Comparison of ENCODE assay signal across 15 cellular contexts in genomic region chr11:60717956-60718355, GRCh38. TPM values are rescaled to one million over a fixed set of nuclear protein-coding genes. Genes with fewer than 3 reads are reported as not detected.
A peak's percentile ranks its signal among the peaks of the same experiment; 100 is the strongest.
DNase-seq lines count a peak whose midpoint lies in the region; ATAC-seq and TF ChIP-seq lines count a peak whose summit lies in the region.
"Had no signal": no experiment of that assay in that cellular context is flagged by ENCODE, and none has a peak within 500 bp of the region (broad histone marks: within the 10 kb centered on the region; RNA-seq: fewer than 3 reads in every experiment).

No MANE protein-coding gene starts in this region.

- CTCF ChIA-PET in activated CD4-positive, alpha-beta T cell treated with anti-CD3 and anti-CD28 coated beads for 36 hours (lab: Charles Lee) = interaction anchor here (1.1 kb wide), 1 partner anchor 12 kb away, joined by 3 read pairs; no protein-coding TSS in a partner anchor
- CTCF ChIA-PET in IMR-90 (lab: Yijun Ruan, JAX) = no interaction called here

- no peak overlapping the region for H2AK5ac ChIP-seq in IMR-90 (ENCODE audit: low read depth, low read length)

- H2BK120ac ChIP-seq in IMR-90 (ENCODE audit: low read depth, low read length) = no peak overlapping the region

- H3K9me3 Mint-ChIP-seq in activated CD4-positive, alpha-beta T cell treated with anti-CD3 and anti-CD28 coated beads for 36 hours (ENCODE audit: low read depth) = no peaks in the 10 kb centered on the region
- no peaks in the 10 kb centered on the region for H3K9me3 Mint-ChIP-seq in effector memory CD8-positive, alpha-beta T cell
- H3K9me3 Mint-ChIP-seq in stimulated activated effector memory CD8-positive, alpha-beta T cell treated with anti-CD3 and anti-CD28 coated beads, Interleukin-12 subunit alpha, Interleukin-12 subunit beta, amount 100 ng/mL, for 72 hours = no peaks in the 10 kb centered on the region

- intact Hi-C loops in activated CD4-positive, alpha-beta T cell treated with anti-CD3 and anti-CD28 coated beads for 36 hours (cut with DNase I, micrococcal nuclease) = no loop called here
- intact Hi-C loops in IMR-90 (cut with micrococcal nuclease) = no loop called here

- no peak for TF ChIP-seq RAD21 in IMR-90 (IDR thresholded peaks at IDR 0.05; ENCODE audit: low read length)

- no peak overlapping the region for H4K5ac ChIP-seq in IMR-90 (ENCODE audit: low read depth, low read length)

- in situ Hi-C loops in IMR-90 (cut with MboI; ENCODE audit: low sequenced_read_pairs) = no loop called here

- H3K4ac ChIP-seq in IMR-90 (ENCODE audit: low read depth, low read length) = no peak overlapping the region

- no peaks in the 10 kb centered on the region for H3K36me3 Mint-ChIP-seq in activated CD4-positive, alpha-beta T cell treated with anti-CD3 and anti-CD28 coated beads for 36 hours (ENCODE audit: low read depth)
- H3K36me3 Mint-ChIP-seq in effector memory CD8-positive, alpha-beta T cell (ENCODE audit: insufficient read depth) = no peaks in the 10 kb centered on the region
- no peaks in the 10 kb centered on the region for H3K36me3 Mint-ChIP-seq in stimulated activated effector memory CD8-positive, alpha-beta T cell treated with anti-CD3 and anti-CD28 coated beads, Interleukin-12 subunit alpha, Interleukin-12 subunit beta, amount 100 ng/mL, for 72 hours

- no peak for TF ChIP-seq POLR2A in IMR-90 (IDR thresholded peaks at IDR 0.05; ENCODE audit: low read depth, low read length)

- dilution Hi-C loops in IMR-90 (cut with HindIII; ENCODE audit: low sequenced_read_pairs, unreplicated experiment) = no loop called here

- H3K9ac ChIP-seq in IMR-90 (ENCODE audit: low read depth, low read length) = no peak overlapping the region
- H3K9ac ChIP-seq: BLaER1 had no signal

- H3K36me3 ChIP-seq in IMR-90 (ENCODE audit: control insufficient read depth, insufficient read depth, low read length) (no peaks in the 10 kb centered on the region), WERI-Rb-1 (no peaks in the 10 kb centered on the region)
- H3K36me3 ChIP-seq: BLaER1 had no signal

- no peaks in the 10 kb centered on the region for H4K20me1 ChIP-seq in IMR-90 (ENCODE audit: insufficient read depth, low read length)
- H4K20me1 ChIP-seq: BLaER1 had no signal

- H2BK5ac ChIP-seq in IMR-90 (ENCODE audit: low read depth, low read length, poor library complexity, severe bottlenecking) = no peak overlapping the region

- no peak overlapping the region for H3K4me2 ChIP-seq in IMR-90 (ENCODE audit: low read depth, low read length)
- H3K4me2 ChIP-seq: BLaER1 had no signal

- no peak overlapping the region for H3K27ac ChIP-seq in IMR-90 (ENCODE audit: insufficient read depth, low read length)
- no peak overlapping the region for H3K27ac ChIP-seq in WERI-Rb-1
- H3K27ac ChIP-seq: 22Rv1, BLaER1 had no signal

- H4K91ac ChIP-seq in IMR-90 (ENCODE audit: insufficient read depth, low read depth, low read length) = no peak overlapping the region

- H3K23ac ChIP-seq in IMR-90 (ENCODE audit: low read depth, low read length) = no peak overlapping the region

- peak; percentile 15 for DNase-seq in activated CD4-positive, alpha-beta T cell treated with anti-CD3 and anti-CD28 coated beads for 36 hours
- DNase-seq in activated CD4-positive, alpha-beta T cell treated with anti-CD3 and anti-CD28 coated beads for 4 hours = no peak
- DNase-seq in IMR-90 = no peak
- peak; percentile 16 to 45 (median 21) for DNase-seq in effector memory CD8-positive, alpha-beta T cell
- peak in 1 of 2 donors; percentile 67 for DNase-seq in stimulated activated effector memory CD8-positive, alpha-beta T cell treated with anti-CD3 and anti-CD28 coated beads, Interleukin-12 subunit alpha, Interleukin-12 subunit beta, amount 100 ng/mL, for 72 hours (ENCODE audit: low spot score in 2 of 2)
- DNase-seq in nucleus accumbens (lab: John Stamatoyannopoulos, UW) = no peak
- DNase-seq in WERI-Rb-1 = no peak
- DNase-seq: H7, NCI-H1417 treated with DMSO at 0.1 percent for 48 hours, NCI-H2029, NCI-H510A treated with DMSO at 0.1 percent for 48 hours had no signal

- H3K4me3 ChIP-seq in IMR-90 (ENCODE audit: insufficient read depth, low read depth, low read length) (no peak overlapping the region), WERI-Rb-1 (ENCODE audit: low read depth, low read length) (no peak overlapping the region)
- H3K4me3 ChIP-seq: BLaER1 had no signal

- peaks cover 16% of the 10 kb centered on the region for H3K27me3 Mint-ChIP-seq in activated CD4-positive, alpha-beta T cell treated with anti-CD3 and anti-CD28 coated beads for 36 hours
- peaks cover 27 to 62% of the 10 kb centered on the region in 2 donors for H3K27me3 Mint-ChIP-seq in effector memory CD8-positive, alpha-beta T cell

- H3K9me1 ChIP-seq in IMR-90 (ENCODE audit: insufficient read depth, low read length) = no peaks in the 10 kb centered on the region

- no peak overlapping the region for H3K14ac ChIP-seq in IMR-90 (replicated peaks; ENCODE audit: low read depth, low read length)

- H4K8ac ChIP-seq in IMR-90 (ENCODE audit: low read depth in 2 of 2, low read length in 2 of 2) = no peak overlapping the region

- no peak for TF ChIP-seq CTCF in IMR-90 (conservative IDR thresholded peaks at IDR 0.05; ENCODE audit: low read depth, low read length)
- no peak for TF ChIP-seq CTCF in WERI-Rb-1 (IDR thresholded peaks at IDR 0.05; ENCODE audit: low read depth, low read length)

- no peak overlapping the region for H3K27ac Mint-ChIP-seq in activated CD4-positive, alpha-beta T cell treated with anti-CD3 and anti-CD28 coated beads for 36 hours
- H3K27ac Mint-ChIP-seq in effector memory CD8-positive, alpha-beta T cell = peak overlapping the region in 1 of 2 donors; percentile 60
- no peak overlapping the region for H3K27ac Mint-ChIP-seq in stimulated activated effector memory CD8-positive, alpha-beta T cell treated with anti-CD3 and anti-CD28 coated beads, Interleukin-12 subunit alpha, Interleukin-12 subunit beta, amount 100 ng/mL, for 72 hours

- no peak overlapping the region for H2AK9ac ChIP-seq in IMR-90 (replicated peaks; ENCODE audit: low read depth, low read length, poor library complexity)

- BruUV-seq in IMR-90 (replicated peaks; lab: Mats Ljungman, UMichigan) = no TSS peak

- H2BK15ac ChIP-seq in IMR-90 (ENCODE audit: low read depth, low read length) = no peak overlapping the region

- H3K56ac ChIP-seq in IMR-90 (ENCODE audit: extremely low read depth, insufficient read depth, low read length) = no peak overlapping the region

- no peak overlapping the region for H2BK20ac ChIP-seq in IMR-90 (ENCODE audit: low read depth, low read length)

- H3K4me1 Mint-ChIP-seq in activated CD4-positive, alpha-beta T cell treated with anti-CD3 and anti-CD28 coated beads for 36 hours = no peaks in the 10 kb centered on the region
- H3K4me1 Mint-ChIP-seq in effector memory CD8-positive, alpha-beta T cell (ENCODE audit: low read depth in 2 of 2) = peaks cover 0 to 7% of the 10 kb centered on the region in 2 donors
- H3K4me1 Mint-ChIP-seq in stimulated activated effector memory CD8-positive, alpha-beta T cell treated with anti-CD3 and anti-CD28 coated beads, Interleukin-12 subunit alpha, Interleukin-12 subunit beta, amount 100 ng/mL, for 72 hours = peaks cover 5% of the 10 kb centered on the region

- no peaks in the 10 kb centered on the region for H3K79me1 ChIP-seq in IMR-90 (ENCODE audit: low read depth in 1 of 2, low read length in 2 of 2)

- H3K27me3 ChIP-seq in IMR-90 (ENCODE audit: control insufficient read depth, insufficient read depth, low read length) = no peaks in the 10 kb centered on the region
- peaks cover 5% of the 10 kb centered on the region for H3K27me3 ChIP-seq in WERI-Rb-1 (ENCODE audit: insufficient read depth, low read depth, severe bottlenecking)
- H3K27me3 ChIP-seq: BLaER1 had no signal

- H2AFZ ChIP-seq in IMR-90 (replicated peaks; ENCODE audit: low read length, poor library complexity) = peak overlapping the region; percentile 32

- POLR2A ChIA-PET in activated CD4-positive, alpha-beta T cell treated with anti-CD3 and anti-CD28 coated beads for 36 hours (lab: Charles Lee) = no interaction called here
- POLR2A ChIA-PET in IMR-90 (lab: Charles Lee; ENCODE audit: unreplicated experiment) = no interaction called here

- ATAC-seq in activated CD4-positive, alpha-beta T cell treated with anti-CD3 and anti-CD28 coated beads for 36 hours = no peak
- ATAC-seq in IMR-90 (ENCODE audit: low read depth) = no peak
- ATAC-seq in effector memory CD8-positive, alpha-beta T cell (replicated peaks) = peak; percentile 96
- ATAC-seq in stimulated activated effector memory CD8-positive, alpha-beta T cell treated with anti-CD3 and anti-CD28 coated beads, Interleukin-12 subunit alpha, Interleukin-12 subunit beta, amount 100 ng/mL, for 72 hours = peak; percentile 85
- no peak for ATAC-seq in GM19455 (IDR thresholded peaks at IDR 0.05; ENCODE audit: unreplicated experiment)

- H3K9me3 ChIP-seq in IMR-90 (ENCODE audit: control insufficient read depth, insufficient read depth, low read length) (no peaks in the 10 kb centered on the region), WERI-Rb-1 (ENCODE audit: severe bottlenecking) (peaks cover 3% of the 10 kb centered on the region)

- no peak overlapping the region for H3K18ac ChIP-seq in IMR-90 (ENCODE audit: low read depth, low read length)

- no peak overlapping the region for H3K4me3 Mint-ChIP-seq in activated CD4-positive, alpha-beta T cell treated with anti-CD3 and anti-CD28 coated beads for 36 hours
- no peak overlapping the region for H3K4me3 Mint-ChIP-seq in effector memory CD8-positive, alpha-beta T cell
- H3K4me3 Mint-ChIP-seq in stimulated activated effector memory CD8-positive, alpha-beta T cell treated with anti-CD3 and anti-CD28 coated beads, Interleukin-12 subunit alpha, Interleukin-12 subunit beta, amount 100 ng/mL, for 72 hours = no peak overlapping the region

- no peaks in the 10 kb centered on the region for H3K4me1 ChIP-seq in IMR-90 (ENCODE audit: control insufficient read depth, insufficient read depth, low read length)
- H3K4me1 ChIP-seq: BLaER1 had no signal

- WGBS in IMR-90 (ENCODE audit: extremely low coverage in 2 of 2, insufficient read length in 1 of 2), 2 experiments = 80% methylated on average over 2 of the region's 5 CpGs; no CpG with 5 or more reads in 1 of the 2 experiments

RNA-seq across cellular contexts. Expression of gene MS4A18, which starts 6.6 kb away (rescaled TPM):
- total RNA-seq in activated CD4-positive, alpha-beta T cell treated with anti-CD3 and anti-CD28 coated beads for 36 hours = not detected
- total RNA-seq in IMR-90 (2012; rRNA removed) = not detected in 2 replicates
- not detected in 2 replicates for polyA plus RNA-seq in IMR-90 (2012; rRNA removed)
- polyA plus RNA-seq in IMR-90 (2012; cell fraction: cytosol; rRNA removed) = not detected in 2 replicates
- not detected in 2 replicates for polyA plus RNA-seq in IMR-90 (2012; cell fraction: nucleus; rRNA removed; ENCODE audit: low replicate concordance)
- total RNA-seq: H7, RPMI7951 had no signal

RNA-seq across cellular contexts. Expression of gene MS4A8, which starts 18.5 kb away (rescaled TPM):
- total RNA-seq in activated CD4-positive, alpha-beta T cell treated with anti-CD3 and anti-CD28 coated beads for 36 hours = not detected
- total RNA-seq in IMR-90 (2012; rRNA removed) = not detected in 2 replicates
- not detected in 2 replicates for polyA plus RNA-seq in IMR-90 (2012; rRNA removed)
- not detected in 2 replicates for polyA plus RNA-seq in IMR-90 (2012; cell fraction: cytosol; rRNA removed)
- not detected in 2 replicates for polyA plus RNA-seq in IMR-90 (2012; cell fraction: nucleus; rRNA removed; ENCODE audit: low replicate concordance)
- total RNA-seq: H7, RPMI7951 had no signal

RNA-seq across cellular contexts. Expression of gene MS4A15, which starts 38.7 kb away (rescaled TPM):
- total RNA-seq in activated CD4-positive, alpha-beta T cell treated with anti-CD3 and anti-CD28 coated beads for 36 hours = not detected
- not detected in 2 replicates for total RNA-seq in IMR-90 (2012; rRNA removed)
- not detected in 2 replicates for polyA plus RNA-seq in IMR-90 (2012; rRNA removed)
- not detected in 2 replicates for polyA plus RNA-seq in IMR-90 (2012; cell fraction: cytosol; rRNA removed)
- not detected in 2 replicates for polyA plus RNA-seq in IMR-90 (2012; cell fraction: nucleus; rRNA removed; ENCODE audit: low replicate concordance)
- total RNA-seq: RPMI7951 had no signal

Comparison
In these comparisons a context has a peak if more than half of its experiments do, and no peak if none do; other contexts are left out.
1. DNase-seq: peak in activated CD4-positive, alpha-beta T cell treated with anti-CD3 and anti-CD28 coated beads for 36 hours (single experiment) and effector memory CD8-positive, alpha-beta T cell (3 of 3); none in activated CD4-positive, alpha-beta T cell treated with anti-CD3 and anti-CD28 coated beads for 4 hours (0 of 2), IMR-90 (single experiment), nucleus accumbens (0 of 56) and WERI-Rb-1 (single experiment).
2. ATAC-seq: peak in effector memory CD8-positive, alpha-beta T cell (single experiment) and stimulated activated effector memory CD8-positive, alpha-beta T cell treated with anti-CD3 and anti-CD28 coated beads, Interleukin-12 subunit alpha, Interleukin-12 subunit beta, amount 100 ng/mL, for 72 hours (single experiment); none in activated CD4-positive, alpha-beta T cell treated with anti-CD3 and anti-CD28 coated beads for 36 hours (single experiment), IMR-90 (single experiment) and GM19455 (single experiment).